In the genomic region with DNA sequence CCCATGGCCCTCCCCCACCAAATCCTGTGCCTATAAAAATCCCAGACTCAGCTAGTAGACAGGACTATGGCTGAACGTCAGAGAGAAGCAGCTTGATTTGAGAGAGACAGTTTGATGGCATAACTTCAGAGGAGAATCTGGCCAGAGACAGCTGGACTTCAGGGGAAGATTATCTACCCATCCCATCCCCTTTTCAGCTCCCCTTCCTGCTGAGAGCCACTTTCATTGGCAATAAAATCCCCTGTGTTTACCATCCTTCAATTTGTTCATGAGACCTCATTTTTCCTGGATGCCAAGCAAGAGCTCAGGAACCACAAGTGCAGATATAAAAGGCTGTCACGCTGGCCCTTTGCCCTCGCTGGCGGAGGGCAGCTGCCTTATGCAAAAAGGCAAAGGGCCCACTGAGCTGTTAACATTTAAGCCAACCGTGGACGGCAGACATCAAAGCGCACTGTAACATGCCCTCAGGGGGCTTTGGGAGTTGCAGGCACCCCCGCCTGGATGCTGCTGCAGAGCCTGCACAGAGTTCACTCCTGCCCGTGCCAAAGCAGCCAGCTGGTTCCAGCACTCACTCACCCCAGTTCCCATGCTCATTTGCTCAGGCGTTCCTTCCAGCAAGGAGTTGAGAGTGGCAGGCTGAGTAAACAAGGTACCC, we compare ENCODE assay signal across 1 cellular context.
TF ChIP-seq lines count a peak whose summit lies in the region.

No MANE protein-coding gene starts in this region.

TF ChIP-seq in GM23338, 12 proteins besides CTCF, POLR2A, EP300 and RAD21:
- TF ChIP-seq, protein P1, sequence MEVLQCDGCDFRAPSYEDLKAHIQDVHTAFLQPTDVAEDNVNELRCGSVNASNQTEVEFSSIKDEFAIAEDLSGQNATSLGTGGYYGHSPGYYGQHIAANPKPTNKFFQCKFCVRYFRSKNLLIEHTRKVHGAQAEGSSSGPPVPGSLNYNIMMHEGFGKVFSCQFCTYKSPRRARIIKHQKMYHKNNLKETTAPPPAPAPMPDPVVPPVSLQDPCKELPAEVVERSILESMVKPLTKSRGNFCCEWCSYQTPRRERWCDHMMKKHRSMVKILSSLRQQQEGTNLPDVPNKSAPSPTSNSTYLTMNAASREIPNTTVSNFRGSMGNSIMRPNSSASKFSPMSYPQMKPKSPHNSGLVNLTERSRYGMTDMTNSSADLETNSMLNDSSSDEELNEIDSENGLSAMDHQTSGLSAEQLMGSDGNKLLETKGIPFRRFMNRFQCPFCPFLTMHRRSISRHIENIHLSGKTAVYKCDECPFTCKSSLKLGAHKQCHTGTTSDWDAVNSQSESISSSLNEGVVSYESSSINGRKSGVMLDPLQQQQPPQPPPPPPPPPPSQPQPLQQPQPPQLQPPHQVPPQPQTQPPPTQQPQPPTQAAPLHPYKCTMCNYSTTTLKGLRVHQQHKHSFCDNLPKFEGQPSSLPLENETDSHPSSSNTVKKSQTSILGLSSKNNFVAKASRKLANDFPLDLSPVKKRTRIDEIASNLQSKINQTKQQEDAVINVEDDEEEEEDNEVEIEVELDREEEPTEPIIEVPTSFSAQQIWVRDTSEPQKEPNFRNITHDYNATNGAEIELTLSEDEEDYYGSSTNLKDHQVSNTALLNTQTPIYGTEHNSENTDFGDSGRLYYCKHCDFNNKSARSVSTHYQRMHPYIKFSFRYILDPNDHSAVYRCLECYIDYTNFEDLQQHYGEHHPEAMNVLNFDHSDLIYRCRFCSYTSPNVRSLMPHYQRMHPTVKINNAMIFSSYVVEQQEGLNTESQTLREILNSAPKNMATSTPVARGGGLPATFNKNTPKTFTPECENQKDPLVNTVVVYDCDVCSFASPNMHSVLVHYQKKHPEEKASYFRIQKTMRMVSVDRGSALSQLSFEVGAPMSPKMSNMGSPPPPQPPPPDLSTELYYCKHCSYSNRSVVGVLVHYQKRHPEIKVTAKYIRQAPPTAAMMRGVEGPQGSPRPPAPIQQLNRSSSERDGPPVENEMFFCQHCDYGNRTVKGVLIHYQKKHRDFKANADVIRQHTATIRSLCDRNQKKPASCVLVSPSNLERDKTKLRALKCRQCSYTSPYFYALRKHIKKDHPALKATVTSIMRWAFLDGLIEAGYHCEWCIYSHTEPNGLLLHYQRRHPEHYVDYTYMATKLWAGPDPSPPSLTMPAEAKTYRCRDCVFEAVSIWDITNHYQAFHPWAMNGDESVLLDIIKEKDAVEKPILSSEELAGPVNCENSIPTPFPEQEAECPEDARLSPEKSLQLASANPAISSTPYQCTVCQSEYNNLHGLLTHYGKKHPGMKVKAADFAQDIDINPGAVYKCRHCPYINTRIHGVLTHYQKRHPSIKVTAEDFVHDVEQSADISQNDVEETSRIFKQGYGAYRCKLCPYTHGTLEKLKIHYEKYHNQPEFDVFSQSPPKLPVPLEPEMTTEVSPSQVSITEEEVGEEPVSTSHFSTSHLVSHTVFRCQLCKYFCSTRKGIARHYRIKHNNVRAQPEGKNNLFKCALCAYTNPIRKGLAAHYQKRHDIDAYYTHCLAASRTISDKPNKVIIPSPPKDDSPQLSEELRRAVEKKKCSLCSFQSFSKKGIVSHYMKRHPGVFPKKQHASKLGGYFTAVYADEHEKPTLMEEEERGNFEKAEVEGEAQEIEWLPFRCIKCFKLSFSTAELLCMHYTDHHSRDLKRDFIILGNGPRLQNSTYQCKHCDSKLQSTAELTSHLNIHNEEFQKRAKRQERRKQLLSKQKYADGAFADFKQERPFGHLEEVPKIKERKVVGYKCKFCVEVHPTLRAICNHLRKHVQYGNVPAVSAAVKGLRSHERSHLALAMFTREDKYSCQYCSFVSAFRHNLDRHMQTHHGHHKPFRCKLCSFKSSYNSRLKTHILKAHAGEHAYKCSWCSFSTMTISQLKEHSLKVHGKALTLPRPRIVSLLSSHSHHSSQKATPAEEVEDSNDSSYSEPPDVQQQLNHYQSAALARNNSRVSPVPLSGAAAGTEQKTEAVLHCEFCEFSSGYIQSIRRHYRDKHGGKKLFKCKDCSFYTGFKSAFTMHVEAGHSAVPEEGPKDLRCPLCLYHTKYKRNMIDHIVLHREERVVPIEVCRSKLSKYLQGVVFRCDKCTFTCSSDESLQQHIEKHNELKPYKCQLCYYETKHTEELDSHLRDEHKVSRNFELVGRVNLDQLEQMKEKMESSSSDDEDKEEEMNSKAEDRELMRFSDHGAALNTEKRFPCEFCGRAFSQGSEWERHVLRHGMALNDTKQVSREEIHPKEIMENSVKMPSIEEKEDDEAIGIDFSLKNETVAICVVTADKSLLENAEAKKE (CRISPR knock-in tag; IDR thresholded peaks at IDR 0.05), result no peak
- TF ChIP-seq JUNB (IDR thresholded peaks at IDR 0.05; ENCODE audit: unreplicated experiment) (no peak), POLR2AphosphoS5 (IDR thresholded peaks at IDR 0.05; ENCODE audit: low read depth) (no peak), ZNF331 (CRISPR knock-in tag; IDR thresholded peaks at IDR 0.05; ENCODE audit: low read depth) (no peak), STAT1 (IDR thresholded peaks at IDR 0.05; ENCODE audit: unreplicated experiment) (no peak), ZNF114 (CRISPR knock-in tag; IDR thresholded peaks at IDR 0.05) (no peak), EZH2 (IDR thresholded peaks at IDR 0.05; ENCODE audit: low read depth, unreplicated experiment) (no peak), CREB1 (CRISPR knock-in tag; IDR thresholded peaks at IDR 0.05; ENCODE audit: low read depth) (no peak), NANOG (IDR thresholded peaks at IDR 0.05; ENCODE audit: borderline replicate concordance) (no peak), EZH2phosphoT487 (IDR thresholded peaks at IDR 0.05; ENCODE audit: unreplicated experiment) (no peak)
- TF ChIP-seq, protein P2, sequence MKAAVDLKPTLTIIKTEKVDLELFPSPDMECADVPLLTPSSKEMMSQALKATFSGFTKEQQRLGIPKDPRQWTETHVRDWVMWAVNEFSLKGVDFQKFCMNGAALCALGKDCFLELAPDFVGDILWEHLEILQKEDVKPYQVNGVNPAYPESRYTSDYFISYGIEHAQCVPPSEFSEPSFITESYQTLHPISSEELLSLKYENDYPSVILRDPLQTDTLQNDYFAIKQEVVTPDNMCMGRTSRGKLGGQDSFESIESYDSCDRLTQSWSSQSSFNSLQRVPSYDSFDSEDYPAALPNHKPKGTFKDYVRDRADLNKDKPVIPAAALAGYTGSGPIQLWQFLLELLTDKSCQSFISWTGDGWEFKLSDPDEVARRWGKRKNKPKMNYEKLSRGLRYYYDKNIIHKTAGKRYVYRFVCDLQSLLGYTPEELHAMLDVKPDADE (IDR thresholded peaks at IDR 0.05), result no peak
- TF ChIP-seq, protein P3, sequence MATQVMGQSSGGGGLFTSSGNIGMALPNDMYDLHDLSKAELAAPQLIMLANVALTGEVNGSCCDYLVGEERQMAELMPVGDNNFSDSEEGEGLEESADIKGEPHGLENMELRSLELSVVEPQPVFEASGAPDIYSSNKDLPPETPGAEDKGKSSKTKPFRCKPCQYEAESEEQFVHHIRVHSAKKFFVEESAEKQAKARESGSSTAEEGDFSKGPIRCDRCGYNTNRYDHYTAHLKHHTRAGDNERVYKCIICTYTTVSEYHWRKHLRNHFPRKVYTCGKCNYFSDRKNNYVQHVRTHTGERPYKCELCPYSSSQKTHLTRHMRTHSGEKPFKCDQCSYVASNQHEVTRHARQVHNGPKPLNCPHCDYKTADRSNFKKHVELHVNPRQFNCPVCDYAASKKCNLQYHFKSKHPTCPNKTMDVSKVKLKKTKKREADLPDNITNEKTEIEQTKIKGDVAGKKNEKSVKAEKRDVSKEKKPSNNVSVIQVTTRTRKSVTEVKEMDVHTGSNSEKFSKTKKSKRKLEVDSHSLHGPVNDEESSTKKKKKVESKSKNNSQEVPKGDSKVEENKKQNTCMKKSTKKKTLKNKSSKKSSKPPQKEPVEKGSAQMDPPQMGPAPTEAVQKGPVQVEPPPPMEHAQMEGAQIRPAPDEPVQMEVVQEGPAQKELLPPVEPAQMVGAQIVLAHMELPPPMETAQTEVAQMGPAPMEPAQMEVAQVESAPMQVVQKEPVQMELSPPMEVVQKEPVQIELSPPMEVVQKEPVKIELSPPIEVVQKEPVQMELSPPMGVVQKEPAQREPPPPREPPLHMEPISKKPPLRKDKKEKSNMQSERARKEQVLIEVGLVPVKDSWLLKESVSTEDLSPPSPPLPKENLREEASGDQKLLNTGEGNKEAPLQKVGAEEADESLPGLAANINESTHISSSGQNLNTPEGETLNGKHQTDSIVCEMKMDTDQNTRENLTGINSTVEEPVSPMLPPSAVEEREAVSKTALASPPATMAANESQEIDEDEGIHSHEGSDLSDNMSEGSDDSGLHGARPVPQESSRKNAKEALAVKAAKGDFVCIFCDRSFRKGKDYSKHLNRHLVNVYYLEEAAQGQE (IDR thresholded peaks at IDR 0.05; ENCODE audit: unreplicated experiment), result no peak
